1 cellular context compared by ENCODE assay signal in genomic region chr20:49899551-49900383, GRCh38.
TF ChIP-seq lines count a peak whose summit lies in the region.

No MANE protein-coding gene starts in this region.

TF ChIP-seq in HepG2, 621 proteins besides CTCF, POLR2A, EP300 and RAD21 (continued from another document and continues in another):
- TF ChIP-seq, protein P1, sequence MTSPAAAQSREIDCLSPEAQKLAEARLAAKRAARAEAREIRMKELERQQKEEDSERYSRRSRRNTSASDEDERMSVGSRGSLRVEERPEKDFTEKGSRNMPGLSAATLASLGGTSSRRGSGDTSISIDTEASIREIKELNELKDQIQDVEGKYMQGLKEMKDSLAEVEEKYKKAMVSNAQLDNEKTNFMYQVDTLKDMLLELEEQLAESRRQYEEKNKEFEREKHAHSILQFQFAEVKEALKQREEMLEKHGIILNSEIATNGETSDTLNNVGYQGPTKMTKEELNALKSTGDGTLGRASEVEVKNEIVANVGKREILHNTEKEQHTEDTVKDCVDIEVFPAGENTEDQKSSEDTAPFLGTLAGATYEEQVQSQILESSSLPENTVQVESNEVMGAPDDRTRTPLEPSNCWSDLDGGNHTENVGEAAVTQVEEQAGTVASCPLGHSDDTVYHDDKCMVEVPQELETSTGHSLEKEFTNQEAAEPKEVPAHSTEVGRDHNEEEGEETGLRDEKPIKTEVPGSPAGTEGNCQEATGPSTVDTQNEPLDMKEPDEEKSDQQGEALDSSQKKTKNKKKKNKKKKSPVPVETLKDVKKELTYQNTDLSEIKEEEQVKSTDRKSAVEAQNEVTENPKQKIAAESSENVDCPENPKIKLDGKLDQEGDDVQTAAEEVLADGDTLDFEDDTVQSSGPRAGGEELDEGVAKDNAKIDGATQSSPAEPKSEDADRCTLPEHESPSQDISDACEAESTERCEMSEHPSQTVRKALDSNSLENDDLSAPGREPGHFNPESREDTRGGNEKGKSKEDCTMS (CRISPR knock-in tag; conservative IDR thresholded peaks at IDR 0.05) = no peak
- TF ChIP-seq HOXD1 (CRISPR knock-in tag; IDR thresholded peaks at IDR 0.05) (no peak), MAFK (conservative IDR thresholded peaks at IDR 0.05 in 1 of 2, IDR thresholded peaks at IDR 0.05 in 1 of 2; ENCODE audit: low read length in 2 of 2) (no peak), HOXA9 (CRISPR knock-in tag; IDR thresholded peaks at IDR 0.05; ENCODE audit: borderline replicate concordance) (no peak), WIZ (CRISPR knock-in tag; IDR thresholded peaks at IDR 0.05) (no peak), HNRNPLL (IDR thresholded peaks at IDR 0.05; ENCODE audit: low read depth, low read length, poor library complexity, severe bottlenecking) (no peak), SPEN (CRISPR knock-in tag; IDR thresholded peaks at IDR 0.05; ENCODE audit: low read depth) (no peak), ZNF282 (IDR thresholded peaks at IDR 0.05; ENCODE audit: partially characterized antibody) (no peak), ZNF644 (CRISPR knock-in tag; IDR thresholded peaks at IDR 0.05; ENCODE audit: low read depth) (no peak), ZNF180 (CRISPR knock-in tag; IDR thresholded peaks at IDR 0.05; ENCODE audit: borderline replicate concordance, low read depth) (no peak), ETV6 (CRISPR knock-in tag; conservative IDR thresholded peaks at IDR 0.05) (no peak), ZNF382 (CRISPR knock-in tag; IDR thresholded peaks at IDR 0.05; ENCODE audit: borderline replicate concordance) (no peak), PHF21A (CRISPR knock-in tag; IDR thresholded peaks at IDR 0.05) (no peak), ZSCAN5A (CRISPR knock-in tag; IDR thresholded peaks at IDR 0.05; ENCODE audit: borderline replicate concordance) (no peak), ZNF337 (CRISPR knock-in tag; IDR thresholded peaks at IDR 0.05; ENCODE audit: borderline replicate concordance, low read depth) (no peak), PHF8 (CRISPR knock-in tag; IDR thresholded peaks at IDR 0.05) (no peak), RBAK (CRISPR knock-in tag; IDR thresholded peaks at IDR 0.05) (no peak), FOXO1 (CRISPR knock-in tag; IDR thresholded peaks at IDR 0.05) (no peak), ZNF850 (CRISPR knock-in tag; conservative IDR thresholded peaks at IDR 0.05) (no peak), FOXA3 (CRISPR knock-in tag; IDR thresholded peaks at IDR 0.05) (peak; percentile 88), CSRNP2 (CRISPR knock-in tag; conservative IDR thresholded peaks at IDR 0.05; ENCODE audit: low read depth) (no peak), ZZZ3 (CRISPR knock-in tag; IDR thresholded peaks at IDR 0.05; ENCODE audit: borderline replicate concordance) (no peak), ZNF569 (CRISPR knock-in tag; IDR thresholded peaks at IDR 0.05; ENCODE audit: borderline replicate concordance) (no peak), POLR2AphosphoS2 (IDR thresholded peaks at IDR 0.05; ENCODE audit: low read depth, low read length) (no peak), AKAP8 (CRISPR knock-in tag; IDR thresholded peaks at IDR 0.05) (no peak), ARNT (IDR thresholded peaks at IDR 0.05) (no peak), ZNF232 (CRISPR knock-in tag; IDR thresholded peaks at IDR 0.05; ENCODE audit: borderline replicate concordance) (no peak), NFRKB (IDR thresholded peaks at IDR 0.05) (no peak), ZNF501 (CRISPR knock-in tag; IDR thresholded peaks at IDR 0.05) (no peak), HDAC6 (IDR thresholded peaks at IDR 0.05; ENCODE audit: low read depth, low read length) (no peak), AHR (CRISPR knock-in tag; IDR thresholded peaks at IDR 0.05) (no peak), ZNF431 (CRISPR knock-in tag; IDR thresholded peaks at IDR 0.05; ENCODE audit: borderline replicate concordance, low read depth) (no peak), THYN1 (CRISPR knock-in tag; IDR thresholded peaks at IDR 0.05; ENCODE audit: borderline replicate concordance, low read depth) (no peak), ZNF317 (CRISPR knock-in tag; IDR thresholded peaks at IDR 0.05) (no peak), ZNF256 (CRISPR knock-in tag; conservative IDR thresholded peaks at IDR 0.05) (no peak), MLLT10 (CRISPR knock-in tag; IDR thresholded peaks at IDR 0.05) (no peak), ZFAT (CRISPR knock-in tag; conservative IDR thresholded peaks at IDR 0.05) (no peak)
- TF ChIP-seq, protein P2, sequence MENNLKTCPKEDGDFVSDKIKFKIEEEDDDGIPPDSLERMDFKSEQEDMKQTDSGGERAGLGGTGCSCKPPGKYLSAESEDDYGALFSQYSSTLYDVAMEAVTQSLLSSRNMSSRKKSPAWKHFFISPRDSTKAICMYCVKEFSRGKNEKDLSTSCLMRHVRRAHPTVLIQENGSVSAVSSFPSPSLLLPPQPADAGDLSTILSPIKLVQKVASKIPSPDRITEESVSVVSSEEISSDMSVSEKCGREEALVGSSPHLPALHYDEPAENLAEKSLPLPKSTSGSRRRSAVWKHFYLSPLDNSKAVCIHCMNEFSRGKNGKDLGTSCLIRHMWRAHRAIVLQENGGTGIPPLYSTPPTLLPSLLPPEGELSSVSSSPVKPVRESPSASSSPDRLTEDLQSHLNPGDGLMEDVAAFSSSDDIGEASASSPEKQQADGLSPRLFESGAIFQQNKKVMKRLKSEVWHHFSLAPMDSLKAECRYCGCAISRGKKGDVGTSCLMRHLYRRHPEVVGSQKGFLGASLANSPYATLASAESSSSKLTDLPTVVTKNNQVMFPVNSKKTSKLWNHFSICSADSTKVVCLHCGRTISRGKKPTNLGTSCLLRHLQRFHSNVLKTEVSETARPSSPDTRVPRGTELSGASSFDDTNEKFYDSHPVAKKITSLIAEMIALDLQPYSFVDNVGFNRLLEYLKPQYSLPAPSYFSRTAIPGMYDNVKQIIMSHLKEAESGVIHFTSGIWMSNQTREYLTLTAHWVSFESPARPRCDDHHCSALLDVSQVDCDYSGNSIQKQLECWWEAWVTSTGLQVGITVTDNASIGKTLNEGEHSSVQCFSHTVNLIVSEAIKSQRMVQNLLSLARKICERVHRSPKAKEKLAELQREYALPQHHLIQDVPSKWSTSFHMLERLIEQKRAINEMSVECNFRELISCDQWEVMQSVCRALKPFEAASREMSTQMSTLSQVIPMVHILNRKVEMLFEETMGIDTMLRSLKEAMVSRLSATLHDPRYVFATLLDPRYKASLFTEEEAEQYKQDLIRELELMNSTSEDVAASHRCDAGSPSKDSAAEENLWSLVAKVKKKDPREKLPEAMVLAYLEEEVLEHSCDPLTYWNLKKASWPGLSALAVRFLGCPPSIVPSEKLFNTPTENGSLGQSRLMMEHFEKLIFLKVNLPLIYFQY (CRISPR knock-in tag; IDR thresholded peaks at IDR 0.05; ENCODE audit: borderline replicate concordance) = no peak
- TF ChIP-seq, protein P3, sequence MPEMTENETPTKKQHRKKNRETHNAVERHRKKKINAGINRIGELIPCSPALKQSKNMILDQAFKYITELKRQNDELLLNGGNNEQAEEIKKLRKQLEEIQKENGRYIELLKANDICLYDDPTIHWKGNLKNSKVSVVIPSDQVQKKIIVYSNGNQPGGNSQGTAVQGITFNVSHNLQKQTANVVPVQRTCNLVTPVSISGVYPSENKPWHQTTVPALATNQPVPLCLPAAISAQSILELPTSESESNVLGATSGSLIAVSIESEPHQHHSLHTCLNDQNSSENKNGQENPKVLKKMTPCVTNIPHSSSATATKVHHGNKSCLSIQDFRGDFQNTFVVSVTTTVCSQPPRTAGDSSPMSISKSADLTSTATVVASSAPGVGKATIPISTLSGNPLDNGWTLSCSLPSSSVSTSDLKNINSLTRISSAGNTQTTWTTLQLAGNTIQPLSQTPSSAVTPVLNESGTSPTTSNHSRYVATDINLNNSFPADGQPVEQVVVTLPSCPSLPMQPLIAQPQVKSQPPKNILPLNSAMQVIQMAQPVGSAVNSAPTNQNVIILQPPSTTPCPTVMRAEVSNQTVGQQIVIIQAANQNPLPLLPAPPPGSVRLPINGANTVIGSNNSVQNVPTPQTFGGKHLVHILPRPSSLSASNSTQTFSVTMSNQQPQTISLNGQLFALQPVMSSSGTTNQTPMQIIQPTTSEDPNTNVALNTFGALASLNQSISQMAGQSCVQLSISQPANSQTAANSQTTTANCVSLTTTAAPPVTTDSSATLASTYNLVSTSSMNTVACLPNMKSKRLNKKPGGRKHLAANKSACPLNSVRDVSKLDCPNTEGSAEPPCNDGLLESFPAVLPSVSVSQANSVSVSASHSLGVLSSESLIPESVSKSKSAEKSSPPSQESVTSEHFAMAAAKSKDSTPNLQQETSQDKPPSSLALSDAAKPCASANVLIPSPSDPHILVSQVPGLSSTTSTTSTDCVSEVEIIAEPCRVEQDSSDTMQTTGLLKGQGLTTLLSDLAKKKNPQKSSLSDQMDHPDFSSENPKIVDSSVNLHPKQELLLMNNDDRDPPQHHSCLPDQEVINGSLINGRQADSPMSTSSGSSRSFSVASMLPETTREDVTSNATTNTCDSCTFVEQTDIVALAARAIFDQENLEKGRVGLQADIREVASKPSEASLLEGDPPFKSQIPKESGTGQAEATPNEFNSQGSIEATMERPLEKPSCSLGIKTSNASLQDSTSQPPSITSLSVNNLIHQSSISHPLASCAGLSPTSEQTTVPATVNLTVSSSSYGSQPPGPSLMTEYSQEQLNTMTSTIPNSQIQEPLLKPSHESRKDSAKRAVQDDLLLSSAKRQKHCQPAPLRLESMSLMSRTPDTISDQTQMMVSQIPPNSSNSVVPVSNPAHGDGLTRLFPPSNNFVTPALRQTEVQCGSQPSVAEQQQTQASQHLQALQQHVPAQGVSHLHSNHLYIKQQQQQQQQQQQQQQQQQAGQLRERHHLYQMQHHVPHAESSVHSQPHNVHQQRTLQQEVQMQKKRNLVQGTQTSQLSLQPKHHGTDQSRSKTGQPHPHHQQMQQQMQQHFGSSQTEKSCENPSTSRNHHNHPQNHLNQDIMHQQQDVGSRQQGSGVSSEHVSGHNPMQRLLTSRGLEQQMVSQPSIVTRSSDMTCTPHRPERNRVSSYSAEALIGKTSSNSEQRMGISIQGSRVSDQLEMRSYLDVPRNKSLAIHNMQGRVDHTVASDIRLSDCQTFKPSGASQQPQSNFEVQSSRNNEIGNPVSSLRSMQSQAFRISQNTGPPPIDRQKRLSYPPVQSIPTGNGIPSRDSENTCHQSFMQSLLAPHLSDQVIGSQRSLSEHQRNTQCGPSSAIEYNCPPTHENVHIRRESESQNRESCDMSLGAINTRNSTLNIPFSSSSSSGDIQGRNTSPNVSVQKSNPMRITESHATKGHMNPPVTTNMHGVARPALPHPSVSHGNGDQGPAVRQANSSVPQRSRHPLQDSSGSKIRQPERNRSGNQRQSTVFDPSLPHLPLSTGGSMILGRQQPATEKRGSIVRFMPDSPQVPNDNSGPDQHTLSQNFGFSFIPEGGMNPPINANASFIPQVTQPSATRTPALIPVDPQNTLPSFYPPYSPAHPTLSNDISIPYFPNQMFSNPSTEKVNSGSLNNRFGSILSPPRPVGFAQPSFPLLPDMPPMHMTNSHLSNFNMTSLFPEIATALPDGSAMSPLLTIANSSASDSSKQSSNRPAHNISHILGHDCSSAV (CRISPR knock-in tag; IDR thresholded peaks at IDR 0.05; ENCODE audit: borderline replicate concordance) = no peak
- TF ChIP-seq, protein P4, sequence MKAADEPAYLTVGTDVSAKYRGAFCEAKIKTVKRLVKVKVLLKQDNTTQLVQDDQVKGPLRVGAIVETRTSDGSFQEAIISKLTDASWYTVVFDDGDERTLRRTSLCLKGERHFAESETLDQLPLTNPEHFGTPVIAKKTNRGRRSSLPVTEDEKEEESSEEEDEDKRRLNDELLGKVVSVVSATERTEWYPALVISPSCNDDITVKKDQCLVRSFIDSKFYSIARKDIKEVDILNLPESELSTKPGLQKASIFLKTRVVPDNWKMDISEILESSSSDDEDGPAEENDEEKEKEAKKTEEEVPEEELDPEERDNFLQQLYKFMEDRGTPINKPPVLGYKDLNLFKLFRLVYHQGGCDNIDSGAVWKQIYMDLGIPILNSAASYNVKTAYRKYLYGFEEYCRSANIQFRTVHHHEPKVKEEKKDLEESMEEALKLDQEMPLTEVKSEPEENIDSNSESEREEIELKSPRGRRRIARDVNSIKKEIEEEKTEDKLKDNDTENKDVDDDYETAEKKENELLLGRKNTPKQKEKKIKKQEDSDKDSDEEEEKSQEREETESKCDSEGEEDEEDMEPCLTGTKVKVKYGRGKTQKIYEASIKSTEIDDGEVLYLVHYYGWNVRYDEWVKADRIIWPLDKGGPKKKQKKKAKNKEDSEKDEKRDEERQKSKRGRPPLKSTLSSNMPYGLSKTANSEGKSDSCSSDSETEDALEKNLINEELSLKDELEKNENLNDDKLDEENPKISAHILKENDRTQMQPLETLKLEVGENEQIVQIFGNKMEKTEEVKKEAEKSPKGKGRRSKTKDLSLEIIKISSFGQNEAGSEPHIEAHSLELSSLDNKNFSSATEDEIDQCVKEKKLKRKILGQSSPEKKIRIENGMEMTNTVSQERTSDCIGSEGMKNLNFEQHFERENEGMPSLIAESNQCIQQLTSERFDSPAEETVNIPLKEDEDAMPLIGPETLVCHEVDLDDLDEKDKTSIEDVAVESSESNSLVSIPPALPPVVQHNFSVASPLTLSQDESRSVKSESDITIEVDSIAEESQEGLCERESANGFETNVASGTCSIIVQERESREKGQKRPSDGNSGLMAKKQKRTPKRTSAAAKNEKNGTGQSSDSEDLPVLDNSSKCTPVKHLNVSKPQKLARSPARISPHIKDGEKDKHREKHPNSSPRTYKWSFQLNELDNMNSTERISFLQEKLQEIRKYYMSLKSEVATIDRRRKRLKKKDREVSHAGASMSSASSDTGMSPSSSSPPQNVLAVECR (CRISPR knock-in tag; IDR thresholded peaks at IDR 0.05; ENCODE audit: borderline replicate concordance) = no peak
